2 cellular contexts compared by ENCODE assay signal in genomic region chr12:56637621-56638020, GRCh38.
TF ChIP-seq lines count a peak whose summit lies in the region.

No MANE protein-coding gene starts in this region.

TF ChIP-seq in SK-N-SH, 30 proteins besides CTCF, POLR2A, EP300 and RAD21 (continued from another document):
- TF ChIP-seq USF2 (IDR thresholded peaks at IDR 0.05; ENCODE audit: borderline replicate concordance, low read depth, low read length) (no peak), ZBTB33 (IDR thresholded peaks at IDR 0.05; ENCODE audit: borderline replicate concordance, low read depth) (no peak), CHD2 (IDR thresholded peaks at IDR 0.05; ENCODE audit: low read length, partially characterized antibody) (no peak), REST (IDR thresholded peaks at IDR 0.05; ENCODE audit: low read depth, low read length) (no peak), GATA2 (CRISPR knock-in tag; IDR thresholded peaks at IDR 0.05) (no peak), NFIC (IDR thresholded peaks at IDR 0.05; ENCODE audit: borderline replicate concordance) (no peak), TEAD4 (IDR thresholded peaks at IDR 0.05; ENCODE audit: borderline replicate concordance, insufficient read depth) (no peak), NRF1 (IDR thresholded peaks at IDR 0.05; ENCODE audit: low read depth, low read length) (no peak), SMC3 (IDR thresholded peaks at IDR 0.05; ENCODE audit: low read depth, low read length) (no peak), USF1 (IDR thresholded peaks at IDR 0.05; ENCODE audit: borderline replicate concordance, low read depth) (no peak)

TF ChIP-seq in SK-N-SH treated with all-trans-retinoic acid at 6 μM for 48 hours, 23 proteins besides CTCF, POLR2A, EP300 and RAD21 (continued from another document):
- TF ChIP-seq POU6F1 (CRISPR knock-in tag; IDR thresholded peaks at IDR 0.05; ENCODE audit: borderline replicate concordance, low read depth) (no peak), CREB5 (CRISPR knock-in tag; IDR thresholded peaks at IDR 0.05; ENCODE audit: low read depth) (no peak)
